Comparison of ENCODE assay signal across 24 cellular contexts in genomic region chr13:111847964-111848363, GRCh38.
"Had no signal": no experiment of that assay in that cellular context is flagged by ENCODE, and none has a peak within 500 bp of the region (broad histone marks: within the 10 kb centered on the region; RNA-seq: fewer than 3 reads in every experiment).

No MANE protein-coding gene starts in this region.

- H3K9me3 ChIP-seq: SK-N-SH had no signal

- DNase-seq: Kasumi-1, MM.1S, NCI-H1092 treated with DMSO at 0.1 percent for 48 hours, NCI-H1436, NCI-H1694, NCI-H1930, NCI-H2081, NCI-H2107, NCI-H2171, NCI-H226, NCI-H446, NCI-H510A, NCI-H524 treated with DMSO at 0.1 percent for 48 hours, NCI-H69, NCI-H774, SHP77, SK-N-SH, SW 1271, T-cell had no signal

- H3K27ac ChIP-seq: HL-60, KMS-11, RWPE1 had no signal

- ATAC-seq: Panc1, T-cell had no signal

- H3K9me2 ChIP-seq: SK-N-SH had no signal

- H3K9ac ChIP-seq: KMS-11, SK-N-SH had no signal

- FAIRE-seq: HTR-8/SVneo had no signal

- H3K4me2 ChIP-seq: KMS-11, SK-N-SH had no signal
